In genomic region chr9:4984571-4985375, GRCh38 we compare ENCODE assay signal across 8 cellular contexts. TPM values are rescaled to one million over a fixed set of nuclear protein-coding genes. Genes with fewer than 3 reads are reported as not detected.
DNase-seq lines count a peak whose midpoint lies in the region; ATAC-seq and TF ChIP-seq lines count a peak whose summit lies in the region.

Gene JAK2, plus strand, starts transcription at chr9:4985272. Its CDS starts 36,716 bp downstream, at chr9:5021988.

- no peaks in the 10 kb centered on the region for H3K9me3 ChIP-seq in SJCRH30 (replicated peaks)
- H3K9me3 ChIP-seq in gastroesophageal sphincter: no peaks in the 10 kb centered on the region

- H3K36me3 ChIP-seq in SJCRH30 (no peaks in the 10 kb centered on the region), gastroesophageal sphincter (no peaks in the 10 kb centered on the region)

- 0% methylated on average over 18 of the region's 88 CpGs; no CpG with 5 or more reads in 1 of the 2 donors for WGBS in gastroesophageal sphincter (ENCODE audit: low coverage in 1 of 2), 2 donors

- peak; percentile 61 to 67 for TF ChIP-seq POLR2A in gastroesophageal sphincter (IDR thresholded peaks at IDR 0.05)

- TF ChIP-seq EP300 in gastroesophageal sphincter (IDR thresholded peaks at IDR 0.05): no peak

- H3K27me3 ChIP-seq in SJCRH30: no peaks in the 10 kb centered on the region
- no peaks in the 10 kb centered on the region for H3K27me3 ChIP-seq in gastroesophageal sphincter

- in situ Hi-C loops in G401 (cut with HindIII; ENCODE audit: low sequenced_read_pairs): no loop called here

- H3K4me1 ChIP-seq in SJCRH30 (peaks cover 2% of the 10 kb centered on the region; the same call in 1 of the 2 replicates), gastroesophageal sphincter (peaks cover 11 to 52% (median 28%) of the 10 kb centered on the region in 3 donors)

- peak; percentile 97 for ATAC-seq in gastroesophageal sphincter

- peak; percentile 81 for DNase-seq in G401 (ENCODE audit: low spot score)
- peak; percentile 86 for DNase-seq in H4 (ENCODE audit: low spot score)
- peak; percentile 80 for DNase-seq in LNCaP clone FGC (ENCODE audit: low read depth)
- peak; percentile 88 to 89 for DNase-seq in SJCRH30
- DNase-seq in activated naive CD4-positive, alpha-beta T cell (lab: John Stamatoyannopoulos, UW): peak; percentile 54 to 69 (median 58)
- DNase-seq in occipital lobe (lab: John Stamatoyannopoulos, UW): peak; percentile 92

- peak; percentile 75 for TF ChIP-seq CTCF in LNCaP clone FGC (IDR thresholded peaks at IDR 0.05; ENCODE audit: control insufficient read depth, extremely low read depth, insufficient read depth)
- peak in 3 of 4 experiments; percentile 52 to 69 (median 56) for TF ChIP-seq CTCF in gastroesophageal sphincter (IDR thresholded peaks at IDR 0.05)

- H3K4me3 ChIP-seq in LNCaP clone FGC (ENCODE audit: low read depth, low read length): peak within 1 kb of the TSS; percentile 64
- peak within 1 kb of the TSS; percentile 65 for H3K4me3 ChIP-seq in SJCRH30
- H3K4me3 ChIP-seq in gastroesophageal sphincter: peak within 1 kb of the TSS; percentile 71 to 97

- peak within 1 kb of the TSS; percentile 78 for H3K27ac ChIP-seq in SJCRH30
- peak within 1 kb of the TSS; percentile 84 to 99 (median 98) for H3K27ac ChIP-seq in gastroesophageal sphincter
- peak within 1 kb of the TSS; percentile 88 for H3K27ac ChIP-seq in temporal lobe (ENCODE audit: low read depth, low read length)

RNA-seq across cellular contexts. Expression of gene JAK2, which starts in this region (rescaled TPM):
- total RNA-seq in G401 (2014; rRNA removed; shearing (Covaris generic)): 3.9 and 4.9 TPM in 2 replicates
- total RNA-seq in H4 (2014; rRNA removed; shearing (Covaris generic)): 0.41 and 1.2 TPM in 2 replicates
- 3.7 TPM in 2 replicates for total RNA-seq in SJCRH30 (2014; rRNA removed; shearing (Covaris generic))
- total RNA-seq in gastroesophageal sphincter (10 to 100 TPM; 29.9 to 45.5 (median 35.8) TPM), occipital lobe (40.1 TPM), temporal lobe (31.5 TPM)

Comparison
In these comparisons a context has a peak if more than half of its experiments do, and no peak if none do; other contexts are left out.
1. Peak in every context shown above with its lines: DNase-seq, ATAC-seq, H3K4me3 ChIP-seq and H3K27ac ChIP-seq.